Comparison of ENCODE assay signal across 8 cellular contexts in genomic region chr2:10811552-10811951, GRCh38. TPM values are rescaled to one million over a fixed set of nuclear protein-coding genes. Genes with fewer than 3 reads are reported as not detected.
DNase-seq lines count a peak whose midpoint lies in the region; ATAC-seq and TF ChIP-seq lines count a peak whose summit lies in the region.

No MANE protein-coding gene starts in this region.

- no peaks in the 10 kb centered on the region for H3F3A ChIP-seq in SK-N-SH (replicated peaks; ENCODE audit: insufficient read depth)

- DNase-seq in SK-N-SH (no peak), SW480 (ENCODE audit: low spot score) (no peak), pons (ENCODE audit: low spot score) (no peak), 8988T (no peak)
- DNase-seq in activated T-helper 1 cell treated with anti-CD3 and anti-CD28 coated beads, Interleukin-12 subunit alpha, Interleukin-12 subunit beta, Interleukin-2, Interleukin-4 antibody, amounts not matched to agents 30 ng/mL and 10 ng/mL and 1 ng/mL, durations not matched to agents 14 hours and 24 hours and 36 hours (ENCODE audit: low spot score) = no peak

- intact Hi-C loops in activated T-helper 1 cell treated with anti-CD3 and anti-CD28 coated beads, Interleukin-12 subunit alpha, Interleukin-12 subunit beta, Interleukin-2, Interleukin-4 antibody, amounts not matched to agents 30 ng/mL and 10 ng/mL and 1 ng/mL, durations not matched to agents 14 hours and 24 hours and 36 hours (cut with micrococcal nuclease) = loop anchor here (2.0 to 5.0 kb wide), 8 partner anchors 121 to 1974 kb away; partner anchors contain the start of genes CPSF3, HPCAL1, ITGB1BP1 and KIDINS220

- peaks cover 11% of the 10 kb centered on the region for H3K27me3 Mint-ChIP-seq in activated T-helper 1 cell treated with anti-CD3 and anti-CD28 coated beads, Interleukin-12 subunit alpha, Interleukin-12 subunit beta, Interleukin-2, Interleukin-4 antibody, amounts not matched to agents 30 ng/mL and 10 ng/mL and 1 ng/mL, durations not matched to agents 14 hours and 24 hours and 36 hours (ENCODE audit: insufficient read depth)

- no peak for TF ChIP-seq RAD21 in SK-N-SH (IDR thresholded peaks at IDR 0.05; ENCODE audit: low read length)

- no peak overlapping the region for H2AFZ ChIP-seq in SK-N-SH (ENCODE audit: low read depth)

- H3K4me2 ChIP-seq in SK-N-SH = peak overlapping the region; percentile 87

- no peak for TF ChIP-seq CTCF in SK-N-SH (IDR thresholded peaks at IDR 0.05)

- H3K79me2 ChIP-seq in SK-N-SH (ENCODE audit: insufficient read depth) = peaks cover 58% of the 10 kb centered on the region

- H3K27ac ChIP-seq in SK-N-SH (ENCODE audit: low read depth in 2 of 2, low read length in 1 of 2) (peak overlapping the region; percentile 68 to 93; a peak in 3 of 4 replicates), iPS-20b (ENCODE audit: low read length) (peak overlapping the region; percentile 20), stomach smooth muscle (ENCODE audit: low read length) (peak overlapping the region; percentile 53)

- peak overlapping the region; percentile 91 for H3K27ac Mint-ChIP-seq in activated T-helper 1 cell treated with anti-CD3 and anti-CD28 coated beads, Interleukin-12 subunit alpha, Interleukin-12 subunit beta, Interleukin-2, Interleukin-4 antibody, amounts not matched to agents 30 ng/mL and 10 ng/mL and 1 ng/mL, durations not matched to agents 14 hours and 24 hours and 36 hours

- peak overlapping the region; percentile 83 for H3K9ac ChIP-seq in SK-N-SH
- peak overlapping the region; percentile 91 for H3K9ac ChIP-seq in iPS-20b (ENCODE audit: low read depth, low read length)
- H3K9ac ChIP-seq in stomach smooth muscle (ENCODE audit: low read length in 2 of 2) = peak overlapping the region; percentile 84 to 85

- H3K27me3 ChIP-seq in SK-N-SH (ENCODE audit: insufficient read depth) (no peaks in the 10 kb centered on the region), iPS-20b (ENCODE audit: insufficient read depth, low read length) (no peaks in the 10 kb centered on the region), stomach smooth muscle (ENCODE audit: control insufficient read depth in 1 of 2, insufficient read depth in 2 of 2, low read length in 2 of 2) (no peaks in the 10 kb centered on the region)

- POLR2A ChIA-PET in SK-N-SH (lab: Yijun Ruan, JAX) = interaction anchor here (1.1 to 1.5 kb wide), 2 partner anchors 38 to 322 kb away, joined by 3 to 4 read pairs; a partner anchor contains a TSS

- WGBS in SK-N-SH (ENCODE audit: low lambda C conversion rate) = 4% methylated on average over 15 of the region's 15 CpGs

- CTCF ChIA-PET in SK-N-SH (lab: Yijun Ruan, JAX) = interaction anchor here (1.1 to 2.2 kb wide), 6 partner anchors 11 to 651 kb away, joined by 3 to 22 read pairs (median 5); no protein-coding TSS in a partner anchor

- H3K4me3 ChIP-seq in SK-N-SH (ENCODE audit: low read depth in 2 of 2, low read length in 1 of 2) (peak overlapping the region; percentile 53 to 86), iPS-20b (ENCODE audit: low read length) (peak overlapping the region; percentile 89), stomach smooth muscle (ENCODE audit: low read length in 2 of 2) (peak overlapping the region; percentile 71 to 85)

- peaks cover 0 to 37% of the 10 kb centered on the region in 2 experiments; a peak in 2 of 4 replicates for H3K4me1 ChIP-seq in SK-N-SH (ENCODE audit: control insufficient read depth in 1 of 2, insufficient read depth in 2 of 2, low read depth in 1 of 2, low read length in 1 of 2)
- H3K4me1 ChIP-seq in iPS-20b (ENCODE audit: insufficient read depth, low read length) = peaks cover 11% of the 10 kb centered on the region
- peaks cover 15% of the 10 kb centered on the region for H3K4me1 ChIP-seq in stomach smooth muscle (ENCODE audit: control insufficient read depth, insufficient read depth, low read length)

- H3K36me3 ChIP-seq in SK-N-SH (replicated peaks in 1 of 2; ENCODE audit: control insufficient read depth in 1 of 2, insufficient read depth in 2 of 2, low read length in 1 of 2) (peaks cover 7 to 16% of the 10 kb centered on the region in 2 experiments), iPS-20b (ENCODE audit: insufficient read depth, low read depth, low read length) (peaks cover 16% of the 10 kb centered on the region; the same call in 1 of the 2 replicates), stomach smooth muscle (ENCODE audit: control insufficient read depth in 2 of 2, insufficient read depth in 2 of 2, low read length in 2 of 2) (no peaks in the 10 kb centered on the region)

- peaks cover 52% of the 10 kb centered on the region for H4K20me1 ChIP-seq in SK-N-SH (ENCODE audit: insufficient read depth)

- ATAC-seq in SK-N-SH treated with all-trans-retinoic acid at 6 μM for 48 hours = no peak

- H3K9me3 ChIP-seq in SK-N-SH (no peaks in the 10 kb centered on the region), iPS-20b (ENCODE audit: insufficient read depth, low read depth, low read length) (no peaks in the 10 kb centered on the region), stomach smooth muscle (ENCODE audit: control insufficient read depth in 2 of 2, low read length in 2 of 2) (no peaks in the 10 kb centered on the region)

- H3K4me1 Mint-ChIP-seq in activated T-helper 1 cell treated with anti-CD3 and anti-CD28 coated beads, Interleukin-12 subunit alpha, Interleukin-12 subunit beta, Interleukin-2, Interleukin-4 antibody, amounts not matched to agents 30 ng/mL and 10 ng/mL and 1 ng/mL, durations not matched to agents 14 hours and 24 hours and 36 hours (ENCODE audit: low read depth) = peaks cover 36% of the 10 kb centered on the region

- peak overlapping the region; percentile 92 for H3K4me3 Mint-ChIP-seq in activated T-helper 1 cell treated with anti-CD3 and anti-CD28 coated beads, Interleukin-12 subunit alpha, Interleukin-12 subunit beta, Interleukin-2, Interleukin-4 antibody, amounts not matched to agents 30 ng/mL and 10 ng/mL and 1 ng/mL, durations not matched to agents 14 hours and 24 hours and 36 hours

- H3K9me3 Mint-ChIP-seq in activated T-helper 1 cell treated with anti-CD3 and anti-CD28 coated beads, Interleukin-12 subunit alpha, Interleukin-12 subunit beta, Interleukin-2, Interleukin-4 antibody, amounts not matched to agents 30 ng/mL and 10 ng/mL and 1 ng/mL, durations not matched to agents 14 hours and 24 hours and 36 hours = no peaks in the 10 kb centered on the region

- H3K36me3 Mint-ChIP-seq in activated T-helper 1 cell treated with anti-CD3 and anti-CD28 coated beads, Interleukin-12 subunit alpha, Interleukin-12 subunit beta, Interleukin-2, Interleukin-4 antibody, amounts not matched to agents 30 ng/mL and 10 ng/mL and 1 ng/mL, durations not matched to agents 14 hours and 24 hours and 36 hours (ENCODE audit: low read depth) = peaks cover 16% of the 10 kb centered on the region

- no peaks in the 10 kb centered on the region for H3K9me2 ChIP-seq in SK-N-SH

- TF ChIP-seq EP300 in SK-N-SH (IDR thresholded peaks at IDR 0.05; ENCODE audit: borderline replicate concordance in 1 of 2, low read depth in 1 of 2, low read length in 1 of 2) = no peak

TF ChIP-seq in SK-N-SH, 30 proteins besides CTCF, POLR2A, EP300 and RAD21 (continues in another document):
- TF ChIP-seq NFIC (IDR thresholded peaks at IDR 0.05; ENCODE audit: borderline replicate concordance) = no peak
- no peak for TF ChIP-seq USF1 (IDR thresholded peaks at IDR 0.05; ENCODE audit: borderline replicate concordance, low read depth)
- TF ChIP-seq NRF1 (IDR thresholded peaks at IDR 0.05; ENCODE audit: low read depth, low read length) = no peak
- TF ChIP-seq PBX3 (IDR thresholded peaks at IDR 0.05) = no peak
- TF ChIP-seq GABPA (IDR thresholded peaks at IDR 0.05; ENCODE audit: low read depth) = no peak

TF ChIP-seq in SK-N-SH treated with all-trans-retinoic acid at 6 μM for 48 hours, 23 proteins besides CTCF, POLR2A, EP300 and RAD21 (continues in another document):
- TF ChIP-seq TSHZ2 (CRISPR knock-in tag; IDR thresholded peaks at IDR 0.05) = no peak

RNA-seq across cellular contexts. Expression of gene PDIA6, which starts 1.0 kb away (rescaled TPM):
- 308 and 325 TPM in 2 replicates for polyA plus RNA-seq in SK-N-SH (2012; rRNA removed)
- 403 and 455 TPM in 2 replicates for polyA plus RNA-seq in SK-N-SH (2012; cell fraction: cytosol; rRNA removed)
- polyA plus RNA-seq in SK-N-SH (2012; cell fraction: nucleus; rRNA removed) = 95.0 and 163 TPM in 2 replicates
- 171 and 173 TPM in 2 replicates for total RNA-seq in activated T-helper 1 cell treated with anti-CD3 and anti-CD28 coated beads, Interleukin-12 subunit alpha, Interleukin-12 subunit beta, Interleukin-2, Interleukin-4 antibody, amounts not matched to agents 30 ng/mL and 10 ng/mL and 1 ng/mL, durations not matched to agents 14 hours and 24 hours and 36 hours

Comparison
In these comparisons a context has a peak if more than half of its experiments do, and no peak if none do; other contexts are left out.
1. H3K27ac ChIP-seq: peak in every context shown above with its lines; median percentile 80 in SK-N-SH; 53 in stomach smooth muscle; 20 in iPS-20b.